Comparison of ENCODE assay signal across 1 cellular context in genomic region chr9:129454468-129455067, GRCh38.
TF ChIP-seq lines count a peak whose summit lies in the region.

No MANE protein-coding gene starts in this region.

TF ChIP-seq in HEK293, 187 proteins besides CTCF, POLR2A, EP300 and RAD21 (continued from another document):
- TF ChIP-seq, protein P1, sequence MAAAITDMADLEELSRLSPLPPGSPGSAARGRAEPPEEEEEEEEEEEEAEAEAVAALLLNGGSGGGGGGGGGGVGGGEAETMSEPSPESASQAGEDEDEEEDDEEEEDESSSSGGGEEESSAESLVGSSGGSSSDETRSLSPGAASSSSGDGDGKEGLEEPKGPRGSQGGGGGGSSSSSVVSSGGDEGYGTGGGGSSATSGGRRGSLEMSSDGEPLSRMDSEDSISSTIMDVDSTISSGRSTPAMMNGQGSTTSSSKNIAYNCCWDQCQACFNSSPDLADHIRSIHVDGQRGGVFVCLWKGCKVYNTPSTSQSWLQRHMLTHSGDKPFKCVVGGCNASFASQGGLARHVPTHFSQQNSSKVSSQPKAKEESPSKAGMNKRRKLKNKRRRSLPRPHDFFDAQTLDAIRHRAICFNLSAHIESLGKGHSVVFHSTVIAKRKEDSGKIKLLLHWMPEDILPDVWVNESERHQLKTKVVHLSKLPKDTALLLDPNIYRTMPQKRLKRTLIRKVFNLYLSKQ (tag by site-specific recombination; IDR thresholded peaks at IDR 0.05; ENCODE audit: borderline replicate concordance): no peak
- no peak for TF ChIP-seq PRDM1 (tag by site-specific recombination; IDR thresholded peaks at IDR 0.05)
- TF ChIP-seq KLF16 (tag by site-specific recombination; IDR thresholded peaks at IDR 0.05): no peak
- 0 out of 2 replicates have a peak, but pooled peaks have one; percentile 23 for TF ChIP-seq ZBTB7A (tag by site-specific recombination; IDR thresholded peaks at IDR 0.05; ENCODE audit: low read depth)
- no peak for TF ChIP-seq ZNF423 (tag by site-specific recombination; IDR thresholded peaks at IDR 0.05)
- TF ChIP-seq ZFHX2 (tag by site-specific recombination; conservative IDR thresholded peaks at IDR 0.05): peak; percentile 97
- TF ChIP-seq ZNF645 (tag by site-specific recombination; IDR thresholded peaks at IDR 0.05): no peak
- no peak for TF ChIP-seq ZNF146 (tag by site-specific recombination; IDR thresholded peaks at IDR 0.05)
- no peak for TF ChIP-seq RBAK (tag by site-specific recombination; IDR thresholded peaks at IDR 0.05)
- no peak for TF ChIP-seq OSR2 (tag by site-specific recombination; IDR thresholded peaks at IDR 0.05)
- no peak for TF ChIP-seq ZNF302 (tag by site-specific recombination; IDR thresholded peaks at IDR 0.05; ENCODE audit: low read depth)
- no peak for TF ChIP-seq ZNF549 (tag by site-specific recombination; IDR thresholded peaks at IDR 0.05)
- no peak for TF ChIP-seq ZNF501 (tag by site-specific recombination; IDR thresholded peaks at IDR 0.05)
- TF ChIP-seq, protein P2, sequence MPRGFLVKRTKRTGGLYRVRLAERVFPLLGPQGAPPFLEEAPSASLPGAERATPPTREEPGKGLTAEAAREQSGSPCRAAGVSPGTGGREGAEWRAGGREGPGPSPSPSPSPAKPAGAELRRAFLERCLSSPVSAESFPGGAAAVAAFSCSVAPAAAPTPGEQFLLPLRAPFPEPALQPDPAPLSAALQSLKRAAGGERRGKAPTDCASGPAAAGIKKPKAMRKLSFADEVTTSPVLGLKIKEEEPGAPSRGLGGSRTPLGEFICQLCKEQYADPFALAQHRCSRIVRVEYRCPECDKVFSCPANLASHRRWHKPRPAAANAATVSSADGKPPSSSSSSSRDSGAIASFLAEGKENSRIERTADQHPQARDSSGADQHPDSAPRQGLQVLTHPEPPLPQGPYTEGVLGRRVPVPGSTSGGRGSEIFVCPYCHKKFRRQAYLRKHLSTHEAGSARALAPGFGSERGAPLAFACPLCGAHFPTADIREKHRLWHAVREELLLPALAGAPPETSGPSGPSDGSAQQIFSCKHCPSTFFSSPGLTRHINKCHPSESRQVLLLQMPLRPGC (tag by site-specific recombination; IDR thresholded peaks at IDR 0.05): no peak
- no peak for TF ChIP-seq ZNF843 (tag by site-specific recombination; IDR thresholded peaks at IDR 0.05)
- TF ChIP-seq ZNF366 (tag by site-specific recombination; conservative IDR thresholded peaks at IDR 0.05): peak; percentile 55
- no peak for TF ChIP-seq ZNF555 (tag by site-specific recombination; conservative IDR thresholded peaks at IDR 0.05)
- no peak for TF ChIP-seq KLF10 (tag by site-specific recombination; IDR thresholded peaks at IDR 0.05)
- peak; percentile 39 for TF ChIP-seq ZNF692 (tag by site-specific recombination; IDR thresholded peaks at IDR 0.05)
- no peak for TF ChIP-seq ZNF280D (tag by site-specific recombination; IDR thresholded peaks at IDR 0.05)
- TF ChIP-seq, protein P3, sequence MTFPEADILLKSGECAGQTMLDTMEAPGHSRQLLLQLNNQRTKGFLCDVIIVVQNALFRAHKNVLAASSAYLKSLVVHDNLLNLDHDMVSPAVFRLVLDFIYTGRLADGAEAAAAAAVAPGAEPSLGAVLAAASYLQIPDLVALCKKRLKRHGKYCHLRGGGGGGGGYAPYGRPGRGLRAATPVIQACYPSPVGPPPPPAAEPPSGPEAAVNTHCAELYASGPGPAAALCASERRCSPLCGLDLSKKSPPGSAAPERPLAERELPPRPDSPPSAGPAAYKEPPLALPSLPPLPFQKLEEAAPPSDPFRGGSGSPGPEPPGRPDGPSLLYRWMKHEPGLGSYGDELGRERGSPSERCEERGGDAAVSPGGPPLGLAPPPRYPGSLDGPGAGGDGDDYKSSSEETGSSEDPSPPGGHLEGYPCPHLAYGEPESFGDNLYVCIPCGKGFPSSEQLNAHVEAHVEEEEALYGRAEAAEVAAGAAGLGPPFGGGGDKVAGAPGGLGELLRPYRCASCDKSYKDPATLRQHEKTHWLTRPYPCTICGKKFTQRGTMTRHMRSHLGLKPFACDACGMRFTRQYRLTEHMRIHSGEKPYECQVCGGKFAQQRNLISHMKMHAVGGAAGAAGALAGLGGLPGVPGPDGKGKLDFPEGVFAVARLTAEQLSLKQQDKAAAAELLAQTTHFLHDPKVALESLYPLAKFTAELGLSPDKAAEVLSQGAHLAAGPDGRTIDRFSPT (tag by site-specific recombination; IDR thresholded peaks at IDR 0.05): peak; percentile 69; the same call in 1 of the 2 replicates
- TF ChIP-seq, protein P4, sequence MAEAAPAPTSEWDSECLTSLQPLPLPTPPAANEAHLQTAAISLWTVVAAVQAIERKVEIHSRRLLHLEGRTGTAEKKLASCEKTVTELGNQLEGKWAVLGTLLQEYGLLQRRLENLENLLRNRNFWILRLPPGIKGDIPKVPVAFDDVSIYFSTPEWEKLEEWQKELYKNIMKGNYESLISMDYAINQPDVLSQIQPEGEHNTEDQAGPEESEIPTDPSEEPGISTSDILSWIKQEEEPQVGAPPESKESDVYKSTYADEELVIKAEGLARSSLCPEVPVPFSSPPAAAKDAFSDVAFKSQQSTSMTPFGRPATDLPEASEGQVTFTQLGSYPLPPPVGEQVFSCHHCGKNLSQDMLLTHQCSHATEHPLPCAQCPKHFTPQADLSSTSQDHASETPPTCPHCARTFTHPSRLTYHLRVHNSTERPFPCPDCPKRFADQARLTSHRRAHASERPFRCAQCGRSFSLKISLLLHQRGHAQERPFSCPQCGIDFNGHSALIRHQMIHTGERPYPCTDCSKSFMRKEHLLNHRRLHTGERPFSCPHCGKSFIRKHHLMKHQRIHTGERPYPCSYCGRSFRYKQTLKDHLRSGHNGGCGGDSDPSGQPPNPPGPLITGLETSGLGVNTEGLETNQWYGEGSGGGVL (tag by site-specific recombination; IDR thresholded peaks at IDR 0.05): peak; percentile 31; the same call in 1 of the 2 replicates
- TF ChIP-seq ZNF10 (tag by site-specific recombination; IDR thresholded peaks at IDR 0.05): no peak
- no peak for TF ChIP-seq MZF1 (tag by site-specific recombination; IDR thresholded peaks at IDR 0.05; ENCODE audit: borderline replicate concordance)
- no peak for TF ChIP-seq HOXA7 (CRISPR knock-in tag; IDR thresholded peaks at IDR 0.05; ENCODE audit: borderline replicate concordance)
- TF ChIP-seq EGR2 (tag by site-specific recombination; IDR thresholded peaks at IDR 0.05; ENCODE audit: low read depth): peak; percentile 97
- TF ChIP-seq, protein P5, sequence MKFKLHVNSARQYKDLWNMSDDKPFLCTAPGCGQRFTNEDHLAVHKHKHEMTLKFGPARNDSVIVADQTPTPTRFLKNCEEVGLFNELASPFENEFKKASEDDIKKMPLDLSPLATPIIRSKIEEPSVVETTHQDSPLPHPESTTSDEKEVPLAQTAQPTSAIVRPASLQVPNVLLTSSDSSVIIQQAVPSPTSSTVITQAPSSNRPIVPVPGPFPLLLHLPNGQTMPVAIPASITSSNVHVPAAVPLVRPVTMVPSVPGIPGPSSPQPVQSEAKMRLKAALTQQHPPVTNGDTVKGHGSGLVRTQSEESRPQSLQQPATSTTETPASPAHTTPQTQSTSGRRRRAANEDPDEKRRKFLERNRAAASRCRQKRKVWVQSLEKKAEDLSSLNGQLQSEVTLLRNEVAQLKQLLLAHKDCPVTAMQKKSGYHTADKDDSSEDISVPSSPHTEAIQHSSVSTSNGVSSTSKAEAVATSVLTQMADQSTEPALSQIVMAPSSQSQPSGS (tag by site-specific recombination; IDR thresholded peaks at IDR 0.05; ENCODE audit: low read depth): no peak
- TF ChIP-seq ZNF341 (tag by site-specific recombination; IDR thresholded peaks at IDR 0.05; ENCODE audit: low read depth): no peak
- no peak for TF ChIP-seq ZNF19 (tag by site-specific recombination; IDR thresholded peaks at IDR 0.05; ENCODE audit: low read depth)
- TF ChIP-seq ZNF157 (tag by site-specific recombination; IDR thresholded peaks at IDR 0.05): no peak
- no peak for TF ChIP-seq WT1 (tag by site-specific recombination; IDR thresholded peaks at IDR 0.05)
- no peak for TF ChIP-seq TCF7L2 (IDR thresholded peaks at IDR 0.05; ENCODE audit: borderline replicate concordance, low read depth, low read length)
- no peak for TF ChIP-seq ZNF837 (tag by site-specific recombination; IDR thresholded peaks at IDR 0.05)
